In genomic region chr1:206786212-206786886, GRCh38 we compare ENCODE assay signal across 24 cellular contexts. TPM values are rescaled to one million over a fixed set of nuclear protein-coding genes. Genes with fewer than 3 reads are reported as not detected.
A peak's percentile ranks its signal among the peaks of the same experiment; 100 is the strongest.
DNase-seq lines count a peak whose midpoint lies in the region; ATAC-seq and TF ChIP-seq lines count a peak whose summit lies in the region.
"Had no signal": no experiment of that assay in that cellular context is flagged by ENCODE, and none has a peak within 500 bp of the region (broad histone marks: within the 10 kb centered on the region; RNA-seq: fewer than 3 reads in every experiment).

No MANE protein-coding gene starts in this region.

- H3K27ac Mint-ChIP-seq in activated CD8-positive, alpha-beta memory T cell treated with anti-CD3 and anti-CD28 coated beads, Interleukin-2, amount 10 ng/mL, durations not matched to agents 7 days and 5 days: peak overlapping the region; percentile 74
- peak overlapping the region; percentile 0 for H3K27ac Mint-ChIP-seq in activated naive CD8-positive, alpha-beta T cell treated with anti-CD3 and anti-CD28 coated beads, Interleukin-2, amount 10 ng/mL, durations not matched to agents 7 days and 5 days
- H3K27ac Mint-ChIP-seq in stimulated activated naive CD8-positive, alpha-beta T cell treated with anti-CD3 and anti-CD28 coated beads, Interleukin-15, Interleukin-2, amounts not matched to agents 100 ng/mL and 50 ng/mL, for 24 hours: peak overlapping the region; percentile 39
- no peak overlapping the region for H3K27ac Mint-ChIP-seq in MCF 10A (ENCODE audit: low read depth, unreplicated experiment)

- BruUV-seq in MCF 10A (replicated peaks; lab: Mats Ljungman, UMichigan): no TSS peak

- H3K27me3 Mint-ChIP-seq in activated CD8-positive, alpha-beta memory T cell treated with anti-CD3 and anti-CD28 coated beads, Interleukin-2, amount 10 ng/mL, durations not matched to agents 7 days and 5 days: peaks cover 26% of the 10 kb centered on the region
- peaks cover 19% of the 10 kb centered on the region for H3K27me3 Mint-ChIP-seq in activated naive CD8-positive, alpha-beta T cell treated with anti-CD3 and anti-CD28 coated beads, Interleukin-2, amount 10 ng/mL, durations not matched to agents 7 days and 5 days
- peaks cover 9% of the 10 kb centered on the region for H3K27me3 Mint-ChIP-seq in stimulated activated naive CD8-positive, alpha-beta T cell treated with anti-CD3 and anti-CD28 coated beads, Interleukin-15, Interleukin-2, amounts not matched to agents 100 ng/mL and 50 ng/mL, for 24 hours
- H3K27me3 Mint-ChIP-seq in MCF 10A (ENCODE audit: insufficient read depth, unreplicated experiment): peaks cover 32% of the 10 kb centered on the region

- H4K20me1 ChIP-seq in KMS-11 (ENCODE audit: insufficient read depth): no peaks in the 10 kb centered on the region

- no peak overlapping the region for H3K4me3 ChIP-seq in KMS-11 (IDR thresholded peaks at IDR 0.05; ENCODE audit: insufficient read depth, low read depth, low read length)

- intact Hi-C loops in MCF 10A (cut with micrococcal nuclease): no loop called here

- H2AFZ ChIP-seq in KMS-11 (ENCODE audit: low read depth): no peak overlapping the region

- ATAC-seq in activated CD8-positive, alpha-beta memory T cell treated with anti-CD3 and anti-CD28 coated beads, Interleukin-2, amount 10 ng/mL, durations not matched to agents 7 days and 5 days: peak; percentile 68
- no peak for ATAC-seq in activated naive CD8-positive, alpha-beta T cell treated with anti-CD3 and anti-CD28 coated beads, Interleukin-2, amount 10 ng/mL, durations not matched to agents 7 days and 5 days (ENCODE audit: low read depth)
- ATAC-seq: HCT116, HepG2 had no signal

- no peaks in the 10 kb centered on the region for H3K27me3 ChIP-seq in KMS-11 (ENCODE audit: insufficient read depth, low read depth)

- peak; percentile 59 for DNase-seq in activated CD8-positive, alpha-beta memory T cell treated with anti-CD3 and anti-CD28 coated beads, Interleukin-2, amount 10 ng/mL, durations not matched to agents 7 days and 5 days
- DNase-seq in activated CD8-positive, alpha-beta memory T cell treated with anti-CD3 and anti-CD28 coated beads, Interleukin-2, amount 50 U/mL, for 48 hours: no peak
- no peak for DNase-seq in activated naive CD8-positive, alpha-beta T cell treated with anti-CD3 and anti-CD28 coated beads, Interleukin-2, amount 10 ng/mL, durations not matched to agents 7 days and 5 days
- DNase-seq in MCF 10A (ENCODE audit: unreplicated experiment): no peak
- DNase-seq in GOT3 (lab: John Stamatoyannopoulos, UW): no peak
- DNase-seq in stimulated activated CD4-positive, alpha-beta T cell treated with anti-CD3 and anti-CD28 coated beads, Interleukin-2, amount 100 ng/mL, for 24 hours: no peak
- DNase-seq: C1 segment of cervical spinal cord, DMS153, foreskin fibroblast, GF-D8, hippocampal formation, kidney, NCI-H1436 treated with DMSO at 0.1 percent for 48 hours, T-helper 9 cell had no signal

- H3K4me1 ChIP-seq in KMS-11 (ENCODE audit: low read depth, poor library complexity, severe bottlenecking): peaks cover 99% of the 10 kb centered on the region

- no peak overlapping the region for H3K9ac ChIP-seq in KMS-11

- TF ChIP-seq CTCF in KMS-11 (conservative IDR thresholded peaks at IDR 0.05; ENCODE audit: low read depth, low read length) (no peak), MCF 10A (IDR thresholded peaks at IDR 0.05; ENCODE audit: unreplicated experiment) (no peak)

- H3K4me1 Mint-ChIP-seq in activated CD8-positive, alpha-beta memory T cell treated with anti-CD3 and anti-CD28 coated beads, Interleukin-2, amount 10 ng/mL, durations not matched to agents 7 days and 5 days: peaks cover 72% of the 10 kb centered on the region
- peaks cover 72% of the 10 kb centered on the region for H3K4me1 Mint-ChIP-seq in activated naive CD8-positive, alpha-beta T cell treated with anti-CD3 and anti-CD28 coated beads, Interleukin-2, amount 10 ng/mL, durations not matched to agents 7 days and 5 days
- peaks cover 83% of the 10 kb centered on the region for H3K4me1 Mint-ChIP-seq in stimulated activated naive CD8-positive, alpha-beta T cell treated with anti-CD3 and anti-CD28 coated beads, Interleukin-15, Interleukin-2, amounts not matched to agents 100 ng/mL and 50 ng/mL, for 24 hours (ENCODE audit: low read depth)
- H3K4me1 Mint-ChIP-seq in MCF 10A (ENCODE audit: insufficient read depth, unreplicated experiment): peaks cover under 1% of the 10 kb centered on the region

- CTCF ChIA-PET in activated CD8-positive, alpha-beta memory T cell treated with anti-CD3 and anti-CD28 coated beads, Interleukin-2, amount 10 ng/mL, durations not matched to agents 7 days and 5 days (lab: Charles Lee): interaction anchor here (0.6 to 9.0 kb wide), 16 partner anchors 9 to 132 kb away, joined by 3 to 92 read pairs (median 6); partner anchors contain the start of genes IL10 and IL19
- CTCF ChIA-PET in MCF 10A (lab: Yijun Ruan, JAX): interaction anchor here (0.6 to 5.2 kb wide), 11 partner anchors 9 to 436 kb away, joined by 3 to 24 read pairs (median 3); no protein-coding TSS in a partner anchor

- POLR2A ChIA-PET in activated naive CD8-positive, alpha-beta T cell treated with anti-CD3 and anti-CD28 coated beads, Interleukin-2, amount 10 ng/mL, durations not matched to agents 7 days and 5 days (lab: Charles Lee): interaction anchor here (0.6 to 1.8 kb wide), 4 partner anchors 17 to 134 kb away, joined by 3 to 8 read pairs (median 4); no protein-coding TSS in a partner anchor
- POLR2A ChIA-PET in MCF 10A (lab: Yijun Ruan, JAX): interaction anchor here (1.0 to 1.3 kb wide), 2 partner anchors 14 to 19 kb away, joined by 3 read pairs; partner anchors contain the start of gene IL10

- no peaks in the 10 kb centered on the region for H3K36me3 ChIP-seq in KMS-11 (ENCODE audit: insufficient read depth)

- no peaks in the 10 kb centered on the region for H3K36me3 Mint-ChIP-seq in activated CD8-positive, alpha-beta memory T cell treated with anti-CD3 and anti-CD28 coated beads, Interleukin-2, amount 10 ng/mL, durations not matched to agents 7 days and 5 days
- no peaks in the 10 kb centered on the region for H3K36me3 Mint-ChIP-seq in activated naive CD8-positive, alpha-beta T cell treated with anti-CD3 and anti-CD28 coated beads, Interleukin-2, amount 10 ng/mL, durations not matched to agents 7 days and 5 days
- no peaks in the 10 kb centered on the region for H3K36me3 Mint-ChIP-seq in stimulated activated naive CD8-positive, alpha-beta T cell treated with anti-CD3 and anti-CD28 coated beads, Interleukin-15, Interleukin-2, amounts not matched to agents 100 ng/mL and 50 ng/mL, for 24 hours (ENCODE audit: low read depth)
- H3K36me3 Mint-ChIP-seq in MCF 10A (ENCODE audit: insufficient read depth, unreplicated experiment): no peaks in the 10 kb centered on the region

- H3K4me2 ChIP-seq in KMS-11: peak overlapping the region; percentile 7; the same call in 1 of the 2 replicates

- H3K9me3 Mint-ChIP-seq in activated CD8-positive, alpha-beta memory T cell treated with anti-CD3 and anti-CD28 coated beads, Interleukin-2, amount 10 ng/mL, durations not matched to agents 7 days and 5 days (ENCODE audit: low read depth): no peaks in the 10 kb centered on the region
- H3K9me3 Mint-ChIP-seq in activated naive CD8-positive, alpha-beta T cell treated with anti-CD3 and anti-CD28 coated beads, Interleukin-2, amount 10 ng/mL, durations not matched to agents 7 days and 5 days: no peaks in the 10 kb centered on the region
- no peaks in the 10 kb centered on the region for H3K9me3 Mint-ChIP-seq in stimulated activated naive CD8-positive, alpha-beta T cell treated with anti-CD3 and anti-CD28 coated beads, Interleukin-15, Interleukin-2, amounts not matched to agents 100 ng/mL and 50 ng/mL, for 24 hours
- H3K9me3 Mint-ChIP-seq in MCF 10A (ENCODE audit: unreplicated experiment): no peaks in the 10 kb centered on the region

- no peak overlapping the region; the same call in 1 of the 2 replicates for H3K27ac ChIP-seq in KMS-11

- no peaks in the 10 kb centered on the region for H3K79me2 ChIP-seq in KMS-11 (ENCODE audit: insufficient read depth, low read depth)

- H3K4me3 Mint-ChIP-seq in activated CD8-positive, alpha-beta memory T cell treated with anti-CD3 and anti-CD28 coated beads, Interleukin-2, amount 10 ng/mL, durations not matched to agents 7 days and 5 days: no peak overlapping the region
- peak overlapping the region; percentile 20 for H3K4me3 Mint-ChIP-seq in activated naive CD8-positive, alpha-beta T cell treated with anti-CD3 and anti-CD28 coated beads, Interleukin-2, amount 10 ng/mL, durations not matched to agents 7 days and 5 days
- peak overlapping the region; percentile 11 for H3K4me3 Mint-ChIP-seq in stimulated activated naive CD8-positive, alpha-beta T cell treated with anti-CD3 and anti-CD28 coated beads, Interleukin-15, Interleukin-2, amounts not matched to agents 100 ng/mL and 50 ng/mL, for 24 hours
- H3K4me3 Mint-ChIP-seq in MCF 10A (ENCODE audit: unreplicated experiment): no peak overlapping the region

RNA-seq across cellular contexts. Expression of gene IL10, which starts 14.1 kb away (rescaled TPM):
- total RNA-seq in activated CD8-positive, alpha-beta memory T cell treated with anti-CD3 and anti-CD28 coated beads, Interleukin-2, amount 10 ng/mL, durations not matched to agents 7 days and 5 days: not detected
- under 1 TPM in 1 of 2 experiments, not detected in 1; 0.17 TPM for total RNA-seq in activated naive CD8-positive, alpha-beta T cell treated with anti-CD3 and anti-CD28 coated beads, Interleukin-2, amount 10 ng/mL, durations not matched to agents 7 days and 5 days
- not detected in 2 replicates for total RNA-seq in MCF 10A (2022)
- total RNA-seq: dermis microvascular lymphatic vessel endothelial cell, HepG2, lung microvascular endothelial cell, M059J, SK-MEL-5 had no signal

RNA-seq across cellular contexts. Expression of gene IL19, which starts 15.8 kb away (rescaled TPM):
- not detected for total RNA-seq in activated CD8-positive, alpha-beta memory T cell treated with anti-CD3 and anti-CD28 coated beads, Interleukin-2, amount 10 ng/mL, durations not matched to agents 7 days and 5 days
- total RNA-seq in activated naive CD8-positive, alpha-beta T cell treated with anti-CD3 and anti-CD28 coated beads, Interleukin-2, amount 10 ng/mL, durations not matched to agents 7 days and 5 days: not detected
- total RNA-seq in MCF 10A (2022): not detected in 2 replicates
- total RNA-seq: dermis microvascular lymphatic vessel endothelial cell, HepG2, lung microvascular endothelial cell, M059J, subcutaneous adipose tissue, urinary bladder had no signal

Comparison
In these comparisons a context has a peak if more than half of its experiments do, and no peak if none do; other contexts are left out.
1. H3K4me3 Mint-ChIP-seq: peak in activated naive CD8-positive, alpha-beta T cell treated with anti-CD3 and anti-CD28 coated beads, Interleukin-2, amount 10 ng/mL, durations not matched to agents 7 days and 5 days (single experiment) and stimulated activated naive CD8-positive, alpha-beta T cell treated with anti-CD3 and anti-CD28 coated beads, Interleukin-15, Interleukin-2, amounts not matched to agents 100 ng/mL and 50 ng/mL, for 24 hours (single experiment); none in activated CD8-positive, alpha-beta memory T cell treated with anti-CD3 and anti-CD28 coated beads, Interleukin-2, amount 10 ng/mL, durations not matched to agents 7 days and 5 days (single experiment) and MCF 10A (single experiment).